Comparison of ENCODE assay signal across 27 cellular contexts in the genomic region with DNA sequence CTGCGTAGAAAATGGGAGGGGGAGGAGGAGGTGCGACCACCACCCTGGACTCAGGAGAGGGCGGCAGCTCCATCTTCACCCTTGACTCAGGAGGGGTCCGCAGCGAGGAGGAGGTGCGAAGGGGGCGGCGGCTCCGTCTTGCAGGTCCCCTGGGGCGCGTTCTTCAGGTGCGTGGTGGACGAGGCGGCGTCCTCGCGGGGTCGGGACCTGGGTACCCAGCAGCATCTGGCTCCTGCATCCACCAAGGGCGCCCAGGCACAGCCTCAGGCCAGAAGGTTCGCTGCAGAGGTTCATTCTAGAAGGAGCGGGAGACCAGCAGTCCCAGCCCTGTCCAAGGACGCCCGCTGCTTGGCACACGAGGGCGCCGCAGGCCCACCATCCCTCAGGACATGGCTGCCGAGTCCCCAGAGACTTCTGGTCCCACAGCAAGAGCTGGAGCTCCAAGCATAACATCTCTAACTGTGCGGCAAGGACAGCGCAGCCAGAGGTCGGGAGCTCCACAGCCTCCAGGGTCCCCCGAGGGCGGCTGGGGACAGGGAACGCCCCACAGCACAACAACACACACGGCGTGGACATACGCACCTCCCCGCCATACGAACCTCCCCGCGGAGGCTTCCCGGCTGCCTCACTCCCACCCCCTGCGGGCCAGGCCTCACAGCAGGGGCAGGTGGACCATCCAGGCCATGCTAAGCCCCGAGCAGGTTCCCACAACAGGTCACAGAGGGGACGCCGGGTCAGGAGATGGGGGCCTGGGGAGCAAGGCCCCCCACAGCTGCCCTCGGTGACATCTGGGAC. TPM values are rescaled to one million over a fixed set of nuclear protein-coding genes. Genes with fewer than 3 reads are reported as not detected.
DNase-seq lines count a peak whose midpoint lies in the region; ATAC-seq and TF ChIP-seq lines count a peak whose summit lies in the region.
"Had no signal": no experiment of that assay in that cellular context is flagged by ENCODE, and none has a peak within 500 bp of the region (broad histone marks: within the 10 kb centered on the region; RNA-seq: fewer than 3 reads in every experiment).

No MANE protein-coding gene starts in this region.

- no peaks in the 10 kb centered on the region for H3K9me3 ChIP-seq in upper lobe of right lung
- H3K9me3 ChIP-seq in suprapubic skin, result no peaks in the 10 kb centered on the region
- H3K9me3 ChIP-seq: gastrocnemius medialis, HAP-1, SJCRH30, thoracic aorta had no signal

- H3K4me1 Mint-ChIP-seq in WTC11, result peaks cover 4% of the 10 kb centered on the region; the same call in 1 of the 2 replicates

- TF ChIP-seq POLR2A in suprapubic skin (IDR thresholded peaks at IDR 0.05), result no peak

- H3K4me1 ChIP-seq in upper lobe of right lung (no peaks in the 10 kb centered on the region), suprapubic skin (no peaks in the 10 kb centered on the region)
- H3K4me1 ChIP-seq: gastrocnemius medialis, HAP-1, SJCRH30 had no signal

- H3K27ac Mint-ChIP-seq in WTC11, result no peak overlapping the region
- H3K27ac Mint-ChIP-seq: activated T-cell treated with anti-CD3 and anti-CD28 coated beads, Interleukin-2, amount 50 U/mL, for 24 hours; CD4-positive, CD25-positive, alpha-beta regulatory T cell; dendritic cell treated with granulocyte-macrophage colony-stimulating factor and Interleukin-4, amounts not matched to agents 40 ng/mL and 50 ng/mL, for 4 days; immature natural killer cell had no signal

- no peak for TF ChIP-seq EP300 in suprapubic skin (IDR thresholded peaks at IDR 0.05)

- H3K27ac ChIP-seq in upper lobe of right lung (no peak overlapping the region), suprapubic skin (no peak overlapping the region)
- H3K27ac ChIP-seq: gastrocnemius medialis, KMS-11, SJCRH30, thoracic aorta had no signal

- H3K9me3 Mint-ChIP-seq in WTC11, result peaks cover 5% of the 10 kb centered on the region
- H3K9me3 Mint-ChIP-seq: immature natural killer cell had no signal

- WGBS in suprapubic skin, result 91% methylated on average over 7 of the region's 46 CpGs

- ATAC-seq in left ventricle myocardium superior (no peak), left cardiac atrium (no peak), WTC11 (peak; percentile 32; the same call in 1 of the 2 replicates), upper lobe of right lung (no peak)
- ATAC-seq: gastrocnemius medialis had no signal

- TF ChIP-seq CTCF in WTC11 (IDR thresholded peaks at IDR 0.05), result no peak
- TF ChIP-seq CTCF in upper lobe of right lung (IDR thresholded peaks at IDR 0.05), result no peak
- TF ChIP-seq CTCF in suprapubic skin (IDR thresholded peaks at IDR 0.05), result no peak

- H3K36me3 ChIP-seq in upper lobe of right lung, result no peaks in the 10 kb centered on the region
- no peaks in the 10 kb centered on the region for H3K36me3 ChIP-seq in suprapubic skin
- H3K36me3 ChIP-seq: gastrocnemius medialis, HAP-1, SJCRH30, thoracic aorta had no signal

- no peak overlapping the region for H3K4me3 Mint-ChIP-seq in WTC11
- H3K4me3 Mint-ChIP-seq: activated T-cell treated with anti-CD3 and anti-CD28 coated beads, Interleukin-2, amount 50 U/mL, for 24 hours; CD4-positive, CD25-positive, alpha-beta regulatory T cell; dendritic cell treated with granulocyte-macrophage colony-stimulating factor and Interleukin-4, amounts not matched to agents 40 ng/mL and 50 ng/mL, for 4 days; immature natural killer cell had no signal

- CTCF ChIA-PET in WTC11 (lab: Charles Lee), result interaction anchor here (0.7 to 1.3 kb wide), 3 partner anchors 18 to 190 kb away, joined by 3 to 4 read pairs (median 3); no protein-coding TSS in a partner anchor

- H3K27me3 ChIP-seq in upper lobe of right lung, result no peaks in the 10 kb centered on the region
- H3K27me3 ChIP-seq in suprapubic skin, result peaks cover 28% of the 10 kb centered on the region
- H3K27me3 ChIP-seq: gastrocnemius medialis, SJCRH30 had no signal

- H3K4me3 ChIP-seq in upper lobe of right lung (no peak overlapping the region), suprapubic skin (no peak overlapping the region)
- H3K4me3 ChIP-seq: gastrocnemius medialis, HAP-1, SJCRH30, thoracic aorta had no signal

- intact Hi-C loops in left ventricle myocardium superior (cut with micrococcal nuclease), result no loop called here
- intact Hi-C loops in left cardiac atrium (cut with DNase I), result no loop called here
- intact Hi-C loops in upper lobe of right lung (cut with DNase I), result no loop called here

- DNase-seq in NCI-H1436 (lab: John Stamatoyannopoulos, UW), result peak; percentile 59
- DNase-seq in NCI-H1436 treated with DMSO at 0.1 percent for 48 hours (lab: John Stamatoyannopoulos, UW), result no peak
- DNase-seq in left ventricle myocardium superior, result peak; percentile 30
- DNase-seq in left cardiac atrium, result no peak
- DNase-seq in WTC11 (ENCODE audit: low spot score), result peak; percentile 24
- DNase-seq in upper lobe of right lung, result peak; percentile 56
- DNase-seq in suprapubic skin (ENCODE audit: low spot score in 2 of 2), result no peak
- DNase-seq in EL, result no peak
- DNase-seq: 8988T; activated CD4-positive, alpha-beta T cell treated with anti-CD3 and anti-CD28 coated beads for 48 hours; activated gamma-delta T cell; activated T-cell treated with anti-CD3 and anti-CD28 coated beads, Interleukin-2, amount 50 U/mL, for 24 hours; CD4-positive, CD25-positive, alpha-beta regulatory T cell; central memory CD4-positive, alpha-beta T cell; gastrocnemius medialis; hippocampal formation; immature natural killer cell; mesendoderm; MM.1S; NCI-H510A treated with DMSO at 0.1 percent for 48 hours; SJCRH30; stimulated activated naive CD4-positive, alpha-beta T cell; T-helper 1 cell had no signal

- peaks cover 5% of the 10 kb centered on the region for H3K36me3 Mint-ChIP-seq in WTC11
- H3K36me3 Mint-ChIP-seq: CD4-positive, CD25-positive, alpha-beta regulatory T cell; immature natural killer cell had no signal

- H3K27me3 Mint-ChIP-seq in WTC11 (ENCODE audit: low read depth), result peaks cover 9% of the 10 kb centered on the region
- H3K27me3 Mint-ChIP-seq: activated T-cell treated with anti-CD3 and anti-CD28 coated beads, Interleukin-2, amount 50 U/mL, for 24 hours had no signal

- POLR2A ChIA-PET in WTC11 (lab: Charles Lee), result no interaction called here

TF ChIP-seq in WTC11, 78 proteins besides CTCF, POLR2A, EP300 and RAD21 (continues in another document):
- TF ChIP-seq, protein P1, sequence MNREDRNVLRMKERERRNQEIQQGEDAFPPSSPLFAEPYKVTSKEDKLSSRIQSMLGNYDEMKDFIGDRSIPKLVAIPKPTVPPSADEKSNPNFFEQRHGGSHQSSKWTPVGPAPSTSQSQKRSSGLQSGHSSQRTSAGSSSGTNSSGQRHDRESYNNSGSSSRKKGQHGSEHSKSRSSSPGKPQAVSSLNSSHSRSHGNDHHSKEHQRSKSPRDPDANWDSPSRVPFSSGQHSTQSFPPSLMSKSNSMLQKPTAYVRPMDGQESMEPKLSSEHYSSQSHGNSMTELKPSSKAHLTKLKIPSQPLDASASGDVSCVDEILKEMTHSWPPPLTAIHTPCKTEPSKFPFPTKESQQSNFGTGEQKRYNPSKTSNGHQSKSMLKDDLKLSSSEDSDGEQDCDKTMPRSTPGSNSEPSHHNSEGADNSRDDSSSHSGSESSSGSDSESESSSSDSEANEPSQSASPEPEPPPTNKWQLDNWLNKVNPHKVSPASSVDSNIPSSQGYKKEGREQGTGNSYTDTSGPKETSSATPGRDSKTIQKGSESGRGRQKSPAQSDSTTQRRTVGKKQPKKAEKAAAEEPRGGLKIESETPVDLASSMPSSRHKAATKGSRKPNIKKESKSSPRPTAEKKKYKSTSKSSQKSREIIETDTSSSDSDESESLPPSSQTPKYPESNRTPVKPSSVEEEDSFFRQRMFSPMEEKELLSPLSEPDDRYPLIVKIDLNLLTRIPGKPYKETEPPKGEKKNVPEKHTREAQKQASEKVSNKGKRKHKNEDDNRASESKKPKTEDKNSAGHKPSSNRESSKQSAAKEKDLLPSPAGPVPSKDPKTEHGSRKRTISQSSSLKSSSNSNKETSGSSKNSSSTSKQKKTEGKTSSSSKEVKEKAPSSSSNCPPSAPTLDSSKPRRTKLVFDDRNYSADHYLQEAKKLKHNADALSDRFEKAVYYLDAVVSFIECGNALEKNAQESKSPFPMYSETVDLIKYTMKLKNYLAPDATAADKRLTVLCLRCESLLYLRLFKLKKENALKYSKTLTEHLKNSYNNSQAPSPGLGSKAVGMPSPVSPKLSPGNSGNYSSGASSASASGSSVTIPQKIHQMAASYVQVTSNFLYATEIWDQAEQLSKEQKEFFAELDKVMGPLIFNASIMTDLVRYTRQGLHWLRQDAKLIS (CRISPR knock-in tag; IDR thresholded peaks at IDR 0.05; ENCODE audit: borderline replicate concordance), result no peak
- TF ChIP-seq, protein P2, sequence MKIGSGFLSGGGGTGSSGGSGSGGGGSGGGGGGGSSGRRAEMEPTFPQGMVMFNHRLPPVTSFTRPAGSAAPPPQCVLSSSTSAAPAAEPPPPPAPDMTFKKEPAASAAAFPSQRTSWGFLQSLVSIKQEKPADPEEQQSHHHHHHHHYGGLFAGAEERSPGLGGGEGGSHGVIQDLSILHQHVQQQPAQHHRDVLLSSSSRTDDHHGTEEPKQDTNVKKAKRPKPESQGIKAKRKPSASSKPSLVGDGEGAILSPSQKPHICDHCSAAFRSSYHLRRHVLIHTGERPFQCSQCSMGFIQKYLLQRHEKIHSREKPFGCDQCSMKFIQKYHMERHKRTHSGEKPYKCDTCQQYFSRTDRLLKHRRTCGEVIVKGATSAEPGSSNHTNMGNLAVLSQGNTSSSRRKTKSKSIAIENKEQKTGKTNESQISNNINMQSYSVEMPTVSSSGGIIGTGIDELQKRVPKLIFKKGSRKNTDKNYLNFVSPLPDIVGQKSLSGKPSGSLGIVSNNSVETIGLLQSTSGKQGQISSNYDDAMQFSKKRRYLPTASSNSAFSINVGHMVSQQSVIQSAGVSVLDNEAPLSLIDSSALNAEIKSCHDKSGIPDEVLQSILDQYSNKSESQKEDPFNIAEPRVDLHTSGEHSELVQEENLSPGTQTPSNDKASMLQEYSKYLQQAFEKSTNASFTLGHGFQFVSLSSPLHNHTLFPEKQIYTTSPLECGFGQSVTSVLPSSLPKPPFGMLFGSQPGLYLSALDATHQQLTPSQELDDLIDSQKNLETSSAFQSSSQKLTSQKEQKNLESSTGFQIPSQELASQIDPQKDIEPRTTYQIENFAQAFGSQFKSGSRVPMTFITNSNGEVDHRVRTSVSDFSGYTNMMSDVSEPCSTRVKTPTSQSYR (CRISPR knock-in tag; IDR thresholded peaks at IDR 0.05), result no peak

RNA-seq across cellular contexts. Expression of a gene that starts 16.8 kb away (rescaled TPM):
- total RNA-seq in left ventricle myocardium superior (45.2 TPM), left cardiac atrium (1 to 10 TPM; 1.4 to 9.9 TPM), WTC11 (2021) (16.8 to 18.1 TPM (median 17.0 TPM) in 3 replicates), upper lobe of right lung (1.7 TPM), suprapubic skin (1 to 10 TPM in 1 of 4 donors, under 1 TPM in 2, not detected in 1; 0.38 to 1.7 (median 0.91) TPM)
- total RNA-seq: SJCRH30 had no signal

Comparison
In these comparisons a context has a peak if more than half of its experiments do, and no peak if none do; other contexts are left out.
1. DNase-seq: peak in NCI-H1436 (single experiment), left ventricle myocardium superior (single experiment), WTC11 (single experiment) and upper lobe of right lung (single experiment); none in NCI-H1436 treated with DMSO at 0.1 percent for 48 hours (single experiment), left cardiac atrium (single experiment), suprapubic skin (0 of 2) and EL (single experiment).